In the genomic region with DNA sequence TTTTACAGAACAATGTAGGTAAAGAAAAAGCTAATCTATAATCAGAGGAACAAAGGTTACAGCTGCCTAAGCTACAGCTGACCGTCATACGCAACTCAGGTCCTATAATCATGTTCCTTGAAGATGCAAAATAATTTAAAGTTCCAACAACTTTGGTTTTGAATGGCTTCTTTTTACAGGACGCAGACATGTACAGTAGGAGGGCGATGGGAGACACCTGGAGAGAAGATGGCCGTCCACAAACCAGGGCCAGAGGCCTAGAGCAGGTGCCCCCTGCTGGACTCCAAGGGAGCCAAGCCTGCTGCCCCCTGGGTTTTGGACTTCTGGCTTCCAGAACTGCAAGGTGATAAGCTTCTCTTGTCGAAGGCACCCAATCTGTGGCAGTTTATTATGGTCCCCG, we compare ENCODE assay signal across 13 cellular contexts. TPM values are rescaled to one million over a fixed set of nuclear protein-coding genes. Genes with fewer than 3 reads are reported as not detected.
A peak's percentile ranks its signal among the peaks of the same experiment; 100 is the strongest.
DNase-seq lines count a peak whose midpoint lies in the region; ATAC-seq, FAIRE-seq and TF ChIP-seq lines count a peak whose summit lies in the region.
"Had no signal": no experiment of that assay in that cellular context is flagged by ENCODE, and none has a peak within 500 bp of the region (broad histone marks: within the 10 kb centered on the region; RNA-seq: fewer than 3 reads in every experiment).

No MANE protein-coding gene starts in this region.

- in situ Hi-C loops in K562 (cut with MboI), result loop anchor here (5.0 kb wide), 1 partner anchor 110 kb away; no protein-coding TSS in a partner anchor

- TF ChIP-seq EP300 in K562 (IDR thresholded peaks at IDR 0.05; ENCODE audit: low read length), result 0 out of 2 replicates have a peak, but pooled peaks have one; percentile 11

- H3K36me3 ChIP-seq in Caco-2 (ENCODE audit: control insufficient read depth, insufficient read depth, low read length), result no peaks in the 10 kb centered on the region
- no peaks in the 10 kb centered on the region for H3K36me3 ChIP-seq in K562 (ENCODE audit: control insufficient read depth, insufficient read depth, low read length)
- H3K36me3 ChIP-seq in right lobe of liver, result peaks cover 0 to 6% (median 0%) of the 10 kb centered on the region in 4 donors

- no peaks in the 10 kb centered on the region for H3K27me3 Mint-ChIP-seq in Caco-2 (ENCODE audit: insufficient read depth, unreplicated experiment)
- H3K27me3 Mint-ChIP-seq in natural killer cell (ENCODE audit: low read depth in 2 of 2), result peaks cover 0 to 3% of the 10 kb centered on the region in 2 donors
- H3K27me3 Mint-ChIP-seq: activated naive CD4-positive, alpha-beta T cell treated with anti-CD3 and anti-CD28 coated beads, Interleukin-2, amount 50 U/mL, for 24 hours; stimulated activated naive CD8-positive, alpha-beta T cell treated with anti-CD3 and anti-CD28 coated beads, Interleukin-15, Interleukin-2, amounts not matched to agents 100 ng/mL and 50 ng/mL, for 24 hours had no signal

- peak overlapping the region; percentile 92 for H2AFZ ChIP-seq in K562 (ENCODE audit: low read depth, low read length)

- no peak overlapping the region for H3K4me3 ChIP-seq in Caco-2 (ENCODE audit: low read depth, low read length)
- no peak overlapping the region for H3K4me3 ChIP-seq in K562
- H3K4me3 ChIP-seq in right lobe of liver, result no peak overlapping the region

- H3K27me3 ChIP-seq in Caco-2 (replicated peaks; ENCODE audit: control insufficient read depth, insufficient read depth, low read length), result no peaks in the 10 kb centered on the region
- peaks cover 0 to 11% of the 10 kb centered on the region in 2 experiments; a peak in 2 of 5 replicates for H3K27me3 ChIP-seq in K562 (ENCODE audit: control insufficient read depth in 2 of 2, insufficient read depth in 2 of 2, low read length in 2 of 2)
- H3K27me3 ChIP-seq in right lobe of liver, result no peaks in the 10 kb centered on the region

- H3K4me1 ChIP-seq in Caco-2, result no peaks in the 10 kb centered on the region
- peaks cover 0 to 24% of the 10 kb centered on the region in 2 experiments; a peak in 2 of 5 replicates for H3K4me1 ChIP-seq in K562 (replicated peaks in 1 of 2; ENCODE audit: control insufficient read depth in 2 of 2, insufficient read depth in 2 of 2, low read length in 2 of 2)
- peaks cover 0 to 10% (median 0%) of the 10 kb centered on the region in 4 donors for H3K4me1 ChIP-seq in right lobe of liver

- H3K79me2 ChIP-seq in K562 (ENCODE audit: control insufficient read depth, insufficient read depth, low read length), result no peaks in the 10 kb centered on the region

- CTCF ChIA-PET in Caco-2 (lab: Charles Lee), result no interaction called here
- CTCF ChIA-PET in K562 (lab: Yijun Ruan, JAX; ENCODE audit: low intra/inter-chr PET ratio), result no interaction called here

- H4K20me1 ChIP-seq in K562 (replicated peaks; ENCODE audit: control insufficient read depth, insufficient read depth, low read length), result no peaks in the 10 kb centered on the region

- H3K4me2 ChIP-seq in K562 (ENCODE audit: insufficient read depth, low read length), result no peak overlapping the region

- TF ChIP-seq CTCF in Caco-2 (IDR thresholded peaks at IDR 0.05; ENCODE audit: insufficient read depth in 1 of 2, low read depth in 1 of 2, low read length in 1 of 2, severe bottlenecking in 1 of 2, unreplicated experiment in 1 of 2) (peak; percentile 40 to 64), K562 (IDR thresholded peaks at IDR 0.05 in 2 of 3, conservative IDR thresholded peaks at IDR 0.05 in 1 of 3; ENCODE audit: insufficient read depth in 2 of 3, low read depth in 1 of 3, low read length in 3 of 3) (peak; percentile 70 to 88 (median 71)), right lobe of liver (IDR thresholded peaks at IDR 0.05) (peak in 3 of 4 donors; percentile 15 to 36 (median 34)), natural killer cell (IDR thresholded peaks at IDR 0.05) (no peak)

- H3K9me3 Mint-ChIP-seq in Caco-2 (ENCODE audit: unreplicated experiment), result peaks cover 10% of the 10 kb centered on the region
- H3K9me3 Mint-ChIP-seq in natural killer cell, result no peaks in the 10 kb centered on the region

- TF ChIP-seq POLR2A in K562 (conservative IDR thresholded peaks at IDR 0.05), result no peak
- no peak for TF ChIP-seq POLR2A in right lobe of liver (IDR thresholded peaks at IDR 0.05)

- no peak overlapping the region for H3K4me3 Mint-ChIP-seq in Caco-2 (ENCODE audit: unreplicated experiment)
- H3K4me3 Mint-ChIP-seq in natural killer cell, result no peak overlapping the region
- H3K4me3 Mint-ChIP-seq: activated naive CD4-positive, alpha-beta T cell treated with anti-CD3 and anti-CD28 coated beads, Interleukin-2, amount 50 U/mL, for 24 hours; stimulated activated naive CD8-positive, alpha-beta T cell treated with anti-CD3 and anti-CD28 coated beads, Interleukin-15, Interleukin-2, amounts not matched to agents 100 ng/mL and 50 ng/mL, for 24 hours had no signal

- 22% methylated on average over 7 of the region's 7 CpGs for WGBS in K562 (ENCODE audit: insufficient coverage, low coverage, missing lambda C conversion rate)
- WGBS in right lobe of liver (ENCODE audit: insufficient coverage, low coverage, low lambda C conversion rate, missing lambda C conversion rate), result 69% methylated on average over 5 of the region's 7 CpGs

- POLR2A ChIA-PET in Caco-2 (lab: Charles Lee), result no interaction called here
- POLR2A ChIA-PET in K562 (lab: Yijun Ruan, JAX), result interaction anchor here (0.6 to 0.9 kb wide), 3 partner anchors 15 to 175 kb away, joined by 3 read pairs; no protein-coding TSS in a partner anchor

- H3K27ac Mint-ChIP-seq in Caco-2 (ENCODE audit: unreplicated experiment) (no peak overlapping the region), natural killer cell (no peak overlapping the region)
- H3K27ac Mint-ChIP-seq: activated naive CD4-positive, alpha-beta T cell treated with anti-CD3 and anti-CD28 coated beads, Interleukin-2, amount 50 U/mL, for 24 hours; stimulated activated naive CD8-positive, alpha-beta T cell treated with anti-CD3 and anti-CD28 coated beads, Interleukin-15, Interleukin-2, amounts not matched to agents 100 ng/mL and 50 ng/mL, for 24 hours had no signal

- H3K4me1 Mint-ChIP-seq in Caco-2 (ENCODE audit: low read depth, unreplicated experiment) (no peaks in the 10 kb centered on the region), natural killer cell (no peaks in the 10 kb centered on the region)
- H3K4me1 Mint-ChIP-seq: activated naive CD4-positive, alpha-beta T cell treated with anti-CD3 and anti-CD28 coated beads, Interleukin-2, amount 50 U/mL, for 24 hours had no signal

- TF ChIP-seq RAD21 in K562 (CRISPR knock-in tag; conservative IDR thresholded peaks at IDR 0.05 in 1 of 2, IDR thresholded peaks at IDR 0.05 in 1 of 2), result peak; percentile 7 to 54; a peak in 2 of 4 replicates

- intact Hi-C loops in Caco-2 (cut with micrococcal nuclease; ENCODE audit: unreplicated experiment), result no loop called here
- intact Hi-C loops in K562 (cut with micrococcal nuclease), result no loop called here
- intact Hi-C loops in right lobe of liver (cut with DNase I), result no loop called here
- intact Hi-C loops in natural killer cell (cut with micrococcal nuclease), result no loop called here

- H3K9me3 ChIP-seq in Caco-2 (no peaks in the 10 kb centered on the region), K562 (replicated peaks; ENCODE audit: control insufficient read depth, insufficient read depth, low read depth, low read length) (no peaks in the 10 kb centered on the region), right lobe of liver (no peaks in the 10 kb centered on the region)

- BruUV-seq in Caco-2 (replicated peaks; lab: Mats Ljungman, UMichigan) (no TSS peak), K562 (replicated peaks; lab: Mats Ljungman, UMichigan) (no TSS peak)

- H3K9ac ChIP-seq in K562 (ENCODE audit: insufficient read depth in 1 of 2, low read depth in 2 of 2, low read length in 2 of 2), result no peak overlapping the region

- ATAC-seq in K562, result peak; percentile 95
- peak; percentile 37 to 64 (median 49) for ATAC-seq in right lobe of liver
- no peak for ATAC-seq in natural killer cell

- H3K9me1 ChIP-seq in K562 (ENCODE audit: control insufficient read depth, insufficient read depth, low read length), result no peaks in the 10 kb centered on the region

- FAIRE-seq in K562 (lab: Jason Lieb, UNC), result peak; percentile 81

- H3K36me3 Mint-ChIP-seq in Caco-2 (ENCODE audit: insufficient read depth, unreplicated experiment) (no peaks in the 10 kb centered on the region), natural killer cell (peaks cover 9% of the 10 kb centered on the region)

- H3K27ac ChIP-seq in K562 (ENCODE audit: extremely low read depth, low read depth, low read length) (no peak overlapping the region), right lobe of liver (no peak overlapping the region)
- H3K27ac ChIP-seq: epithelial cell of prostate had no signal

- DNase-seq in Caco-2, result peak in 1 of 2 experiments; percentile 47
- peak; percentile 89 for DNase-seq in HuH-7.5 (ENCODE audit: low spot score)
- peak; percentile 65 to 73 (median 70) for DNase-seq in K562 (ENCODE audit: extremely low read depth in 1 of 4, low spot score in 3 of 4)
- peak in 1 of 3 donors; percentile 20 for DNase-seq in right lobe of liver
- no peak for DNase-seq in natural killer cell
- no peak for DNase-seq in activated CD4-positive, CD25-positive, alpha-beta regulatory T cell treated with anti-CD3 and anti-CD28 coated beads, Interleukin-2, amount 50 U/mL, for 72 hours
- no peak for DNase-seq in NCI-H510A (lab: John Stamatoyannopoulos, UW)
- DNase-seq in kidney tubule cell (ENCODE audit: low spot score), result no peak

RNA-seq across cellular contexts. Expression of gene HGFAC, which starts 10.6 kb away (rescaled TPM):
- total RNA-seq in Caco-2 (2022) (0.48 and 0.79 TPM in 2 replicates), K562 (2014; rRNA removed) (not detected in 2 replicates), K562 (2014; rRNA removed; fragmentation: Illumina TruSeq; extraction: Trizol) (not detected in 2 replicates), K562 (2015; rRNA removed; fragmentation: Illumina TruSeq; extraction: Trizol) (not detected in 2 replicates), K562 (2021) (0.09 TPM in 1 of 2 replicates, not detected in the other), right lobe of liver (100 to 1,000 TPM in 5 of 6 experiments, 10 to 100 TPM in 1; 73.9 to 176 (median 140) TPM), natural killer cell (under 1 TPM in 2 of 3 donors, not detected in 1; 0.43 to 0.54 TPM)
- not detected in 2 replicates for total RNA-seq in K562 (2011; cell fraction: chromatin; rRNA removed; ENCODE audit: low replicate concordance)
- not detected in 2 replicates for total RNA-seq in K562 (2011; cell fraction: nucleolus; rRNA removed)
- total RNA-seq in K562 (2011; cell fraction: nucleoplasm; rRNA removed), result not detected in 2 replicates
- polyA plus RNA-seq in K562 (2011; rRNA removed) (not detected in 2 replicates), K562 (2014; fragmentation: Illumina TruSeq; extraction: Trizol) (not detected in 2 replicates), K562 (2014; fragmentation: Nextera tagmentation; extraction: Ambion mirVana) (not detected), K562 (2014; rRNA removed) (0.13 TPM in 1 of 2 replicates, not detected in the other)
- polyA plus RNA-seq in K562 (2011; cell fraction: cytosol; rRNA removed), result not detected in 2 replicates
- 0.15 and 0.53 TPM in 2 replicates for polyA plus RNA-seq in K562 (2011; cell fraction: nucleus; rRNA removed)
- not detected in 2 replicates for polyA plus RNA-seq in K562 (2012)
- polyA minus RNA-seq in K562 (2011; rRNA and poly(A)+ RNA removed), result not detected in 2 replicates
- polyA minus RNA-seq in K562 (2011; cell fraction: cytosol; rRNA and poly(A)+ RNA removed), result not detected in 2 replicates
- polyA minus RNA-seq in K562 (2011; cell fraction: nucleus; rRNA and poly(A)+ RNA removed), result not detected in 2 replicates
- total RNA-seq: G401, mesenteric fat pad had no signal

RNA-seq across cellular contexts. Expression of gene DOK7, which starts 10.7 kb away (rescaled TPM):
- total RNA-seq in Caco-2 (2022) (0.29 TPM in 1 of 2 replicates, not detected in the other), K562 (2014; rRNA removed) (not detected in 2 replicates), K562 (2014; rRNA removed; fragmentation: Illumina TruSeq; extraction: Trizol) (not detected in 2 replicates), K562 (2015; rRNA removed; fragmentation: Illumina TruSeq; extraction: Trizol) (not detected in 2 replicates), K562 (2021) (not detected in 2 replicates), right lobe of liver (1 to 10 TPM in 4 of 6 experiments, under 1 TPM in 2; 0.73 to 2.4 (median 1.5) TPM), natural killer cell (1 to 10 TPM; 1.3 to 2.9 (median 1.6) TPM)
- total RNA-seq in K562 (2011; cell fraction: chromatin; rRNA removed; ENCODE audit: low replicate concordance), result not detected in 2 replicates
- not detected in 2 replicates for total RNA-seq in K562 (2011; cell fraction: nucleolus; rRNA removed)
- not detected in 2 replicates for total RNA-seq in K562 (2011; cell fraction: nucleoplasm; rRNA removed)
- polyA plus RNA-seq in K562 (2011; rRNA removed) (not detected in 2 replicates), K562 (2014; fragmentation: Illumina TruSeq; extraction: Trizol) (not detected in 2 replicates), K562 (2014; fragmentation: Nextera tagmentation; extraction: Ambion mirVana) (not detected), K562 (2014; rRNA removed) (not detected in 2 replicates)
- not detected in 2 replicates for polyA plus RNA-seq in K562 (2011; cell fraction: cytosol; rRNA removed)
- polyA plus RNA-seq in K562 (2011; cell fraction: nucleus; rRNA removed), result not detected in 2 replicates
- polyA plus RNA-seq in K562 (2012), result not detected in 2 replicates
- polyA minus RNA-seq in K562 (2011; rRNA and poly(A)+ RNA removed), result not detected in 2 replicates
- polyA minus RNA-seq in K562 (2011; cell fraction: cytosol; rRNA and poly(A)+ RNA removed), result not detected in 2 replicates
- polyA minus RNA-seq in K562 (2011; cell fraction: nucleus; rRNA and poly(A)+ RNA removed), result not detected in 2 replicates
- total RNA-seq: G401, mesenteric fat pad had no signal

Comparison
In these comparisons a context has a peak if more than half of its experiments do, and no peak if none do; other contexts are left out.
1. DNase-seq: peak in HuH-7.5 (single experiment) and K562 (4 of 4); none in natural killer cell (single experiment), activated CD4-positive, CD25-positive, alpha-beta regulatory T cell treated with anti-CD3 and anti-CD28 coated beads, Interleukin-2, amount 50 U/mL, for 72 hours (single experiment), NCI-H510A (single experiment) and kidney tubule cell (single experiment).
2. ATAC-seq: peak in K562 (single experiment) and right lobe of liver (4 of 4); none in natural killer cell (0 of 3).
3. RNA of gene HGFAC, which starts 10.6 kb away (total RNA-seq): 73.9 to 176 TPM in right lobe of liver; 0.48 to 0.79 TPM in Caco-2, 0.43 to 0.54 TPM in natural killer cell and 0.09 TPM in K562; every median in the first group is over 10 times any median in the second.